In the genomic region with DNA sequence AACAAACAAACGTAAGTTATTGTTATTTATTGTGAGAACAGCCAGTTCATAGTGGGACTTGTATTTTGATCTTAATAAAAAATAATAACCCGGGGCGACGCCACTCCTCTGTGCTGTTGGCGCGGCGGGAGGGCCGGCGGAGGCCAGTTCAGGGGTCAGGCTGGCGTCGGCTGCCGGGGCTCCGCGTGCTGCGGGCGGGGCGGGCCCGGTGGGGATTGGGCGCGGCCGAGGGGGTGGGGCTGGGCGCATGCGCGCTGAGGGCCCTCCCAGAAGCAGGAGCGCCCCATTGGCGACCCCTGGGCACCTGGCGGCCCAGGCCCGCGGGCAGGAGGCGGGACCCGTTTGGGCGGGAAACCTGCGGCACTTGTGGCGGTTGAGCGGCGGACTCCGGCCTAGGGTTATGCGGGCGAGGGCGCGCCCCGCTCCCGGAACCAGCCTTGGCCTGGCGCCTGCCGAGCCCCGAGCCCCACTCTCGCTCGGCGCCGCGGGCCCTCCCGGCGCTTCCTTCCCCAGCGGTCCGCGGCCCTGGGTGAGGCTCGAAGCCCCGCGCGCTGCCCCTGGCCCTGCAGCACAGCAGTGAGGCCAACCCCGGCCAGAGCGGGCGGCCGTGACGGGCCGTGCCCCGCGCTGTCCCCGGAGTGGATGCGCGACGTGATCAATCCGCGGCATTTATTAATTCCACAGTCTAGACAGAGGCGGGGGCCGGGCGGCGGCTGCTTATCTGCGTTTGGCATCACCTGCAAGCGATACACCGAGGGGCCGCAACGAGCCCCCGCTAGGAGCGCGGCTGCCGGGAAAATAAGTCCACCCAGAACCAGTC, we compare ENCODE assay signal across 10 cellular contexts. TPM values are rescaled to one million over a fixed set of nuclear protein-coding genes. Genes with fewer than 3 reads are reported as not detected.
DNase-seq lines count a peak whose midpoint lies in the region; ATAC-seq and TF ChIP-seq lines count a peak whose summit lies in the region.
"Had no signal": no experiment of that assay in that cellular context is flagged by ENCODE, and none has a peak within 500 bp of the region (broad histone marks: within the 10 kb centered on the region; RNA-seq: fewer than 3 reads in every experiment).

No MANE protein-coding gene starts in this region.

- H3K4me3 Mint-ChIP-seq in nephron: peak overlapping the region in 2 of 3 experiments; percentile 57 to 73

- TF ChIP-seq CTCF in GM13976 (IDR thresholded peaks at IDR 0.05; ENCODE audit: borderline replicate concordance, control extremely low read depth, extremely low read depth, insufficient read depth, missing control alignments) (no peak), coronary artery (IDR thresholded peaks at IDR 0.05) (no peak), nephron (IDR thresholded peaks at IDR 0.05; ENCODE audit: unreplicated experiment in 3 of 3) (no peak)

- no peak overlapping the region for H2AFZ ChIP-seq in Karpas-422 (ENCODE audit: low read length)

- H3K27me3 Mint-ChIP-seq in nephron (ENCODE audit: low read depth): peaks cover 90% of the 10 kb centered on the region

- H3K9me3 ChIP-seq in BLaER1 (peaks cover 44% of the 10 kb centered on the region), Karpas-422 (ENCODE audit: low read length) (no peaks in the 10 kb centered on the region)

- H4K20me1 ChIP-seq in BLaER1 (peaks cover 94% of the 10 kb centered on the region), Karpas-422 (ENCODE audit: insufficient read depth, low read depth, low read length) (peaks cover 10% of the 10 kb centered on the region)

- H3K36me3 ChIP-seq in BLaER1: peaks cover 13% of the 10 kb centered on the region
- no peaks in the 10 kb centered on the region for H3K36me3 ChIP-seq in Karpas-422 (ENCODE audit: insufficient read depth, low read length)

- H3K4me2 ChIP-seq in BLaER1 (no peak overlapping the region), Karpas-422 (ENCODE audit: low read depth, low read length, poor library complexity, severe bottlenecking) (no peak overlapping the region)

- peaks cover 35% of the 10 kb centered on the region for H3K4me1 Mint-ChIP-seq in nephron

- ATAC-seq in HG03354 (IDR thresholded peaks at IDR 0.05; ENCODE audit: poor library complexity, severe bottlenecking, unreplicated experiment): no peak

- H3K9me2 ChIP-seq in Karpas-422 (replicated peaks; ENCODE audit: insufficient read depth, low read length): no peaks in the 10 kb centered on the region

- H3K9me3 Mint-ChIP-seq in nephron: peaks cover 2% of the 10 kb centered on the region

- peak; percentile 37 for DNase-seq in GM13976 (ENCODE audit: low spot score)
- no peak for DNase-seq in coronary artery (ENCODE audit: low spot score)
- DNase-seq in stimulated activated naive CD4-positive, alpha-beta T cell treated with Interleukin-2 at 50 U/mL for 16 hours (lab: John Stamatoyannopoulos, UW): no peak
- no peak for DNase-seq in Karpas-422
- DNase-seq in activated CD8-positive, alpha-beta memory T cell treated with anti-CD3 and anti-CD28 coated beads, Interleukin-2, amount 50 U/mL, for 48 hours: no peak
- DNase-seq: DMS 273 treated with DMSO at 0.1 percent for 48 hours; stimulated activated CD4-positive, alpha-beta T cell treated with anti-CD3 and anti-CD28 coated beads, Interleukin-4, amount 100 ng/mL, for 4 hours had no signal

- no peaks in the 10 kb centered on the region for H3K36me3 Mint-ChIP-seq in nephron (ENCODE audit: low read depth)

- H3K27me3 ChIP-seq in BLaER1 (peaks cover 100% of the 10 kb centered on the region), Karpas-422 (ENCODE audit: low read length) (no peaks in the 10 kb centered on the region)

- H3K4me1 ChIP-seq in BLaER1 (peaks cover 27% of the 10 kb centered on the region), Karpas-422 (ENCODE audit: low read length) (peaks cover 16% of the 10 kb centered on the region)

- H3K79me2 ChIP-seq in Karpas-422 (ENCODE audit: low read length): peaks cover 23% of the 10 kb centered on the region

- in situ Hi-C loops in GM13976 (cut with MboI; ENCODE audit: low sequenced_read_pairs, unreplicated experiment): no loop called here

- no peak overlapping the region for H3K27ac Mint-ChIP-seq in nephron

- peak overlapping the region; percentile 59; the same call in 1 of the 2 replicates for H3K4me3 ChIP-seq in BLaER1
- H3K4me3 ChIP-seq in coronary artery: peak overlapping the region; percentile 66
- no peak overlapping the region for H3K4me3 ChIP-seq in Karpas-422 (ENCODE audit: low read length)

- H3K27ac ChIP-seq in BLaER1 (no peak overlapping the region), coronary artery (no peak overlapping the region), Karpas-422 (ENCODE audit: low read length) (no peak overlapping the region)

- no peak overlapping the region for H3K9ac ChIP-seq in BLaER1
- no peak overlapping the region for H3K9ac ChIP-seq in Karpas-422 (ENCODE audit: low read length)

RNA-seq across cellular contexts. Expression of gene ISL2, which starts 6.0 kb away (rescaled TPM):
- 8.3 and 8.7 TPM in 2 replicates for total RNA-seq in Karpas-422 (2014; rRNA removed; shearing (Covaris generic); ENCODE audit: low replicate concordance)

RNA-seq across cellular contexts. Expression of gene ETFA, which starts 31.3 kb away (rescaled TPM):
- total RNA-seq in Karpas-422 (2014; rRNA removed; shearing (Covaris generic); ENCODE audit: low replicate concordance): 128 and 170 TPM in 2 replicates
